ENCODE assay signal across 13 cellular contexts in genomic region chr9:99128133-99128406, GRCh38. TPM values are rescaled to one million over a fixed set of nuclear protein-coding genes. Genes with fewer than 3 reads are reported as not detected.
DNase-seq lines count a peak whose midpoint lies in the region; ATAC-seq, FAIRE-seq and TF ChIP-seq lines count a peak whose summit lies in the region.
"Had no signal": no experiment of that assay in that cellular context is flagged by ENCODE, and none has a peak within 500 bp of the region (broad histone marks: within the 10 kb centered on the region; RNA-seq: fewer than 3 reads in every experiment).

No MANE protein-coding gene starts in this region.

- no peak overlapping the region for H3K4me3 Mint-ChIP-seq in T-helper 1 cell treated with Interleukin-12 subunit alpha and Interleukin-12 subunit beta and Interleukin-4 antibody, amounts not matched to agents 30 μg/mL and 1 μg/mL, for 36 hours
- no peak overlapping the region for H3K4me3 Mint-ChIP-seq in WTC11

- H3K36me3 ChIP-seq in keratinocyte (ENCODE audit: control insufficient read depth in 2 of 2, extremely low read depth in 1 of 2, insufficient read depth in 2 of 2, low read length in 2 of 2): peaks cover 1 to 10% of the 10 kb centered on the region in 2 experiments
- peaks cover 0 to 5% of the 10 kb centered on the region in 2 donors for H3K36me3 ChIP-seq in aorta (ENCODE audit: control insufficient read depth in 1 of 2, insufficient read depth in 2 of 2, low read length in 1 of 2)
- H3K36me3 ChIP-seq: tibial artery had no signal

- H3K4me3 ChIP-seq in keratinocyte (ENCODE audit: control insufficient read depth in 2 of 3, extremely low read depth in 1 of 3, insufficient read depth in 2 of 3, low read depth in 1 of 3, low read length in 3 of 3): peak overlapping the region in 1 of 3 experiments; percentile 3
- H3K4me3 ChIP-seq in aorta (ENCODE audit: low read length in 2 of 2): no peak overlapping the region
- H3K4me3 ChIP-seq: lung, tibial artery had no signal

- no peaks in the 10 kb centered on the region for H3K9me1 ChIP-seq in keratinocyte (ENCODE audit: control insufficient read depth, extremely low read depth, insufficient read depth, low read length)

- H3K27me3 Mint-ChIP-seq in T-helper 1 cell treated with Interleukin-12 subunit alpha and Interleukin-12 subunit beta and Interleukin-4 antibody, amounts not matched to agents 30 μg/mL and 1 μg/mL, for 36 hours (ENCODE audit: low read depth): no peaks in the 10 kb centered on the region
- H3K27me3 Mint-ChIP-seq in WTC11 (ENCODE audit: low read depth): no peaks in the 10 kb centered on the region
- H3K27me3 Mint-ChIP-seq: CD4-positive, alpha-beta memory T cell had no signal

- peak; percentile 35 for ATAC-seq in GM21447 (IDR thresholded peaks at IDR 0.05; ENCODE audit: unreplicated experiment)
- no peak for ATAC-seq in HG03097 (IDR thresholded peaks at IDR 0.05; ENCODE audit: low FRiP score, unreplicated experiment)
- ATAC-seq in WTC11: no peak
- ATAC-seq in aorta (ENCODE audit: low FRiP score): no peak

- peak overlapping the region; percentile 77 for H3K4me2 ChIP-seq in keratinocyte (ENCODE audit: control insufficient read depth, extremely low read depth, insufficient read depth, low read depth, low read length)

- POLR2A ChIA-PET in WTC11 (lab: Charles Lee): interaction anchor here (0.7 kb wide), 1 partner anchor 242 kb away, joined by 5 read pairs; no protein-coding TSS in a partner anchor

- WGBS in aorta, 2 donors: 57 to 65% methylated on average over 1 of the region's 1 CpG

- DNase-seq in GM12892 (ENCODE audit: insufficient read length): no peak
- no peak for DNase-seq in keratinocyte (ENCODE audit: low read depth, low spot score)
- DNase-seq in WTC11 (ENCODE audit: low spot score): no peak
- no peak for DNase-seq in GM20000 (ENCODE audit: low spot score)
- no peak for DNase-seq in aorta
- DNase-seq: CD4-positive, alpha-beta memory T cell; small intestine; tibial artery had no signal

- peak overlapping the region; percentile 26 for H3K9ac ChIP-seq in keratinocyte (ENCODE audit: control insufficient read depth, extremely low read depth, insufficient read depth, low read length)

- CTCF ChIA-PET in WTC11 (lab: Charles Lee): no interaction called here

- H2AFZ ChIP-seq in keratinocyte (ENCODE audit: control insufficient read depth, low read length): no peak overlapping the region

- H3K4me1 Mint-ChIP-seq in T-helper 1 cell treated with Interleukin-12 subunit alpha and Interleukin-12 subunit beta and Interleukin-4 antibody, amounts not matched to agents 30 μg/mL and 1 μg/mL, for 36 hours (ENCODE audit: low read depth): peaks cover 66% of the 10 kb centered on the region
- H3K4me1 Mint-ChIP-seq in WTC11: peaks cover 24% of the 10 kb centered on the region

- TF ChIP-seq CTCF in keratinocyte (optimal IDR thresholded peaks at IDR 0.05 in 1 of 3, IDR thresholded peaks at IDR 0.05 in 1 of 3, conservative IDR thresholded peaks at IDR 0.05 in 1 of 3; ENCODE audit: extremely low read depth in 1 of 3, insufficient read depth in 2 of 3, low read length in 3 of 3) (no peak), WTC11 (IDR thresholded peaks at IDR 0.05) (no peak), GM20000 (IDR thresholded peaks at IDR 0.05; ENCODE audit: extremely low read depth, missing control alignments) (no peak)

- H3K4me1 ChIP-seq in keratinocyte (ENCODE audit: control insufficient read depth, extremely low read depth, insufficient read depth, low read length) (peaks cover 55% of the 10 kb centered on the region), aorta (ENCODE audit: control insufficient read depth in 1 of 2, insufficient read depth in 2 of 2, low read length in 2 of 2) (peaks cover 0 to 8% of the 10 kb centered on the region in 2 donors)

- H3K79me2 ChIP-seq in keratinocyte (ENCODE audit: control insufficient read depth, insufficient read depth, low read length): peaks cover 32% of the 10 kb centered on the region

- H3K9me3 Mint-ChIP-seq in T-helper 1 cell treated with Interleukin-12 subunit alpha and Interleukin-12 subunit beta and Interleukin-4 antibody, amounts not matched to agents 30 μg/mL and 1 μg/mL, for 36 hours: no peaks in the 10 kb centered on the region
- H3K9me3 Mint-ChIP-seq in WTC11: peaks cover 24% of the 10 kb centered on the region

- H4K20me1 ChIP-seq in keratinocyte (ENCODE audit: control insufficient read depth, extremely low read depth, insufficient read depth, low read length): no peaks in the 10 kb centered on the region

- H3K9me3 ChIP-seq in keratinocyte (ENCODE audit: control insufficient read depth, low read depth, low read length) (no peaks in the 10 kb centered on the region), aorta (ENCODE audit: control insufficient read depth, low read length) (no peaks in the 10 kb centered on the region)
- H3K9me3 ChIP-seq: tibial artery had no signal

- H3K27ac Mint-ChIP-seq in T-helper 1 cell treated with Interleukin-12 subunit alpha and Interleukin-12 subunit beta and Interleukin-4 antibody, amounts not matched to agents 30 μg/mL and 1 μg/mL, for 36 hours: peak overlapping the region; percentile 5
- H3K27ac Mint-ChIP-seq in WTC11: no peak overlapping the region

- FAIRE-seq in GM12892 (lab: Jason Lieb, UNC) (peak; percentile 83), keratinocyte (lab: Jason Lieb, UNC) (peak; percentile 36)
- FAIRE-seq: endometrium, small intestine had no signal

- TF ChIP-seq POLR2A in GM12892 (IDR thresholded peaks at IDR 0.05; ENCODE audit: low read depth, low read length): no peak

- H3K27ac ChIP-seq in keratinocyte (ENCODE audit: control insufficient read depth, insufficient read depth, low read length) (peak overlapping the region; percentile 88), aorta (ENCODE audit: low read depth in 1 of 2, low read length in 2 of 2) (no peak overlapping the region)
- H3K27ac ChIP-seq: tibial artery had no signal

- intact Hi-C loops in aorta (cut with DNase I): no loop called here

- dilution Hi-C loops in keratinocyte (cut with MboI; ENCODE audit: extremely low pct_ligation_motif_present, low sequenced_read_pairs): loop anchor here (10.0 kb wide), 1 partner anchor 123 kb away; no protein-coding TSS in a partner anchor

- peaks cover 64% of the 10 kb centered on the region for H3K36me3 Mint-ChIP-seq in T-helper 1 cell treated with Interleukin-12 subunit alpha and Interleukin-12 subunit beta and Interleukin-4 antibody, amounts not matched to agents 30 μg/mL and 1 μg/mL, for 36 hours (ENCODE audit: low read depth)
- peaks cover 25% of the 10 kb centered on the region for H3K36me3 Mint-ChIP-seq in WTC11

- H3K27me3 ChIP-seq in keratinocyte (ENCODE audit: control insufficient read depth, extremely low read depth, insufficient read depth, low read length) (no peaks in the 10 kb centered on the region), aorta (ENCODE audit: control insufficient read depth in 1 of 2, insufficient read depth in 2 of 2, low read length in 1 of 2) (no peaks in the 10 kb centered on the region)
- H3K27me3 ChIP-seq: tibial artery had no signal

TF ChIP-seq in WTC11, 78 proteins besides CTCF, POLR2A, EP300 and RAD21 (continues in another document):
- TF ChIP-seq TCF7 (CRISPR knock-in tag; IDR thresholded peaks at IDR 0.05; ENCODE audit: low read depth) (no peak), ZNF138 (CRISPR knock-in tag; conservative IDR thresholded peaks at IDR 0.05) (no peak), NFYB (CRISPR knock-in tag; conservative IDR thresholded peaks at IDR 0.05; ENCODE audit: low read depth) (no peak), ZNF423 (CRISPR knock-in tag; IDR thresholded peaks at IDR 0.05) (no peak), ATF6 (CRISPR knock-in tag; IDR thresholded peaks at IDR 0.05) (no peak)
- TF ChIP-seq, protein P1, sequence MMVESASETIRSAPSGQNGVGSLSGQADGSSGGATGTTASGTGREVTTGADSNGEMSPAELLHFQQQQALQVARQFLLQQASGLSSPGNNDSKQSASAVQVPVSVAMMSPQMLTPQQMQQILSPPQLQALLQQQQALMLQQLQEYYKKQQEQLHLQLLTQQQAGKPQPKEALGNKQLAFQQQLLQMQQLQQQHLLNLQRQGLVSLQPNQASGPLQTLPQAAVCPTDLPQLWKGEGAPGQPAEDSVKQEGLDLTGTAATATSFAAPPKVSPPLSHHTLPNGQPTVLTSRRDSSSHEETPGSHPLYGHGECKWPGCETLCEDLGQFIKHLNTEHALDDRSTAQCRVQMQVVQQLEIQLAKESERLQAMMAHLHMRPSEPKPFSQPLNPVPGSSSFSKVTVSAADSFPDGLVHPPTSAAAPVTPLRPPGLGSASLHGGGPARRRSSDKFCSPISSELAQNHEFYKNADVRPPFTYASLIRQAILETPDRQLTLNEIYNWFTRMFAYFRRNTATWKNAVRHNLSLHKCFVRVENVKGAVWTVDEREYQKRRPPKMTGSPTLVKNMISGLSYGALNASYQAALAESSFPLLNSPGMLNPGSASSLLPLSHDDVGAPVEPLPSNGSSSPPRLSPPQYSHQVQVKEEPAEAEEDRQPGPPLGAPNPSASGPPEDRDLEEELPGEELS (CRISPR knock-in tag; IDR thresholded peaks at IDR 0.05): no peak

RNA-seq across cellular contexts. Expression of gene TGFBR1, which starts 23.2 kb away (rescaled TPM):
- polyA plus RNA-seq in GM12892 (2012; ENCODE audit: missing spikeins): 15.0 TPM
- polyA plus RNA-seq in keratinocyte (41.6 to 55.0 TPM (median 49.7 TPM) in 3 replicates), aorta (10 to 100 TPM; 21.9 to 24.3 TPM)
- 21.0 TPM for polyA plus RNA-seq in keratinocyte (2011; ENCODE audit: low read depth)
- 20.7 and 45.7 TPM in 2 replicates for polyA plus RNA-seq in keratinocyte (2011; cell fraction: cytosol; rRNA removed)
- 57.9 and 67.1 TPM in 2 replicates for polyA plus RNA-seq in keratinocyte (2011; cell fraction: nucleus; rRNA removed)
- 18.8 and 28.4 TPM in 2 replicates for polyA plus RNA-seq in keratinocyte (2012; ENCODE audit: low replicate concordance)
- polyA minus RNA-seq in keratinocyte: 135 to 193 TPM (median 184 TPM) in 3 replicates
- 57.6 TPM for polyA minus RNA-seq in keratinocyte (2011; cell fraction: cytosol; rRNA and poly(A)+ RNA removed)
- 74.4 and 239 TPM in 2 replicates for polyA minus RNA-seq in keratinocyte (2011; cell fraction: nucleus; rRNA and poly(A)+ RNA removed)
- total RNA-seq in WTC11 (2021) (39.0 to 44.6 TPM (median 42.4 TPM) in 3 replicates), aorta (100 to 1,000 TPM; 101 to 156 TPM)
